Comparison of ENCODE assay signal across 1 cellular context in the genomic region with DNA sequence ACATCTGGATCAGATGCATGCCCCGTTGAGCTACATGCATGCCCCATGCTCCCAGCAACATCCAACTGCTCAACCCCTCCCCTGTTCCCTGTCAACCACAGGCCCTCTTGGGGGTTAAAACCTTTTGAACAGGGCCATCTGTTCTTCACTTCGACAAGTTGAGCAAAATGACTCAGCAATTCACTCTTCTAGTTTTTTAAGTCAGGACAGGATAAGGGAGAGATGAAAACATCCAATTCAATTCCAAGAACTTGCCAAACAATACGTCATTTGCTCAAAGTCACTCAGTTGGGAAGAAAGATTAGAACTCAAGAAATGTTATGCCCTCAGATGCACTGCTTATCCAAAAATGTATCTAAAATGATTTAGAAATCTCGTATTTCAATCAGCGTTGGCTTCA.
A peak's percentile ranks its signal among the peaks of the same experiment; 100 is the strongest.
TF ChIP-seq lines count a peak whose summit lies in the region.

No MANE protein-coding gene starts in this region.

TF ChIP-seq in IMR-90, 13 proteins besides CTCF, POLR2A, EP300 and RAD21:
- TF ChIP-seq USF2 (IDR thresholded peaks at IDR 0.05; ENCODE audit: low read depth, low read length), result no peak
- no peak for TF ChIP-seq BHLHE40 (IDR thresholded peaks at IDR 0.05; ENCODE audit: low read depth, low read length)
- TF ChIP-seq NFE2L2 (IDR thresholded peaks at IDR 0.05; ENCODE audit: low read depth, low read length), result peak; percentile 58; the same call in 1 of the 2 replicates
